In the genomic region with DNA sequence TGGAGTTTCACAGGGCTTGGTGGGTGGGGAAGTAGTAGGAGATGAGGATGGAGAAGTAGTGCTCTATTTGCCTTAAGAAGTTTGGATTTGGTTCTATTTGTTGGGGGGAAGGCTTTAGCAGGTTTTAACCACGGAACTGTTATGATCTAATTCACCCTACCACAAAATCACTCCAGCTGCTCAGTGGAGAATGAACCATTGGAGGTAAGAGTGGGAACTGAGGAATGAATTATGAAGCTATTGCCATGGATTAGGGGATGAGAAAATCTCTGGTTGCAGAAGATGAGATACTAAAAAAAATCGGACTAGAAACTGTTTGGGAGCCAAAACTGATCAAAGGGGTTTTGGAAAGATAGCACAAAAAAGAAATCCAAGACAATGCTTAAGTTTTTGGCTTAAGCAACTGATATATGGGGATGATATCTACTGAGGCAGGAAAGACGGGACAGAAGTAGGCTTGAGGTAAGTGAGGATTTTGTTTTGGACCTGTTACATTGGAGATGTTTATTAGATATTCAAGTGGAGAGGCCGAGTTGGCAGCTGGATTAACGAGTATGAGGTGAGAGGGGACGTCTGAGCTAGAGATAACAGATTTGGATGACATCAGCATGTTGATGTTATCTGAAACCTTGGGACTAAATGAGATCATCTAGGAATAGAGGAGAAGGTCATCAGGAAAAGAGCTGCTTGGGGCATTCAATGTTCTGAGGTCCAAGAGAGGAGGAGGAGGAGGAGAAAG, we compare ENCODE assay signal across 15 cellular contexts.
DNase-seq lines count a peak whose midpoint lies in the region; ATAC-seq lines count a peak whose summit lies in the region.
"Had no signal": no experiment of that assay in that cellular context is flagged by ENCODE, and none has a peak within 500 bp of the region (broad histone marks: within the 10 kb centered on the region; RNA-seq: fewer than 3 reads in every experiment).

No MANE protein-coding gene starts in this region.

- ATAC-seq in GM21825 (IDR thresholded peaks at IDR 0.05; ENCODE audit: unreplicated experiment), result no peak
- ATAC-seq in activated CD4-positive, CD25-positive, alpha-beta regulatory T cell treated with anti-CD3 and anti-CD28 coated beads, Interleukin-2, amount 50 U/mL, for 24 hours, result no peak

- DNase-seq in DMS53 (lab: John Stamatoyannopoulos, UW) (peak; percentile 88), LHCN-M2 (ENCODE audit: low read depth) (peak; percentile 46), SK-N-DZ (ENCODE audit: low spot score) (peak; percentile 9), myocyte (ENCODE audit: low read depth) (peak; percentile 67)
- DNase-seq in stimulated activated CD4-positive, alpha-beta T cell treated with anti-CD3 and anti-CD28 coated beads, Interleukin-4, amount 100 ng/mL, for 4 hours, result no peak
- DNase-seq: activated CD4-positive, alpha-beta T cell treated with anti-CD3 and anti-CD28 coated beads, Interleukin-2, amount 10 ng/mL, durations not matched to agents 7 days and 5 days; activated naive CD4-positive, alpha-beta T cell treated with anti-CD3 and anti-CD28 coated beads for 36 hours; activated T-cell treated with anti-CD3 and anti-CD28 coated beads for 4 hours; NCI-H2081 treated with DMSO at 0.1 percent for 48 hours; retina; SIG-M5; stimulated activated CD4-positive, alpha-beta T cell treated with anti-CD3 and anti-CD28 coated beads, Interleukin-2, amount 100 ng/mL, for 24 hours; testis had no signal

Comparison
In these comparisons a context has a peak if more than half of its experiments do, and no peak if none do; other contexts are left out.
1. DNase-seq: peak in DMS53 (single experiment), LHCN-M2 (single experiment), SK-N-DZ (single experiment) and myocyte (single experiment); none in stimulated activated CD4-positive, alpha-beta T cell treated with anti-CD3 and anti-CD28 coated beads, Interleukin-4, amount 100 ng/mL, for 4 hours (0 of 2).